1 cellular context compared by ENCODE assay signal in genomic region chr1:46041551-46041950, GRCh38.
TF ChIP-seq lines count a peak whose summit lies in the region.

No MANE protein-coding gene starts in this region.

TF ChIP-seq in GM12878, 131 proteins besides CTCF, POLR2A, EP300 and RAD21 (continued from another document):
- TF ChIP-seq ZNF592 (IDR thresholded peaks at IDR 0.05) (no peak), NFIC (IDR thresholded peaks at IDR 0.05; ENCODE audit: low read depth, low read length) (peak; percentile 36; the same call in 1 of the 2 replicates), GABPA (IDR thresholded peaks at IDR 0.05; ENCODE audit: low read depth) (no peak), IKZF1 (conservative IDR thresholded peaks at IDR 0.05) (0 out of 2 replicates have a peak, but pooled peaks have one; percentile 11), TCF12 (IDR thresholded peaks at IDR 0.05; ENCODE audit: low read depth, low read length) (peak; percentile 87), PKNOX1 (IDR thresholded peaks at IDR 0.05) (peak; percentile 18; the same call in 1 of the 2 replicates), USF1 (IDR thresholded peaks at IDR 0.05; ENCODE audit: borderline replicate concordance, extremely low read length, insufficient read depth, low read depth, low read length) (no peak), RCOR1 (conservative IDR thresholded peaks at IDR 0.05; ENCODE audit: low read depth, low read length) (no peak), RUNX3 (IDR thresholded peaks at IDR 0.05; ENCODE audit: low read length) (0 out of 2 replicates have a peak, but pooled peaks have one; percentile 6), PML (IDR thresholded peaks at IDR 0.05; ENCODE audit: low read length) (0 out of 2 replicates have a peak, but pooled peaks have one; percentile 31), CEBPZ (IDR thresholded peaks at IDR 0.05; ENCODE audit: low read depth, low read length) (no peak), CREB1 (IDR thresholded peaks at IDR 0.05; ENCODE audit: low read depth) (no peak), ZBTB40 (IDR thresholded peaks at IDR 0.05; ENCODE audit: borderline replicate concordance) (no peak), TCF7 (IDR thresholded peaks at IDR 0.05; ENCODE audit: borderline replicate concordance) (no peak), BCL11A (IDR thresholded peaks at IDR 0.05; ENCODE audit: low read depth, low read length) (peak; percentile 24; the same call in 1 of the 2 replicates), PRDM15 (CRISPR knock-in tag; IDR thresholded peaks at IDR 0.05) (no peak), RFX5 (IDR thresholded peaks at IDR 0.05; ENCODE audit: low read depth, low read length) (peak; percentile 84), PAX5 (IDR thresholded peaks at IDR 0.05; ENCODE audit: borderline replicate concordance, low read depth, low read length) (0 out of 2 replicates have a peak, but pooled peaks have one; percentile 9), CHD4 (IDR thresholded peaks at IDR 0.05) (no peak), REST (IDR thresholded peaks at IDR 0.05; ENCODE audit: low read depth, low read length) (no peak), MEF2B (IDR thresholded peaks at IDR 0.05; ENCODE audit: partially characterized antibody, poor library complexity, severe bottlenecking) (no peak), SPI1 (IDR thresholded peaks at IDR 0.05; ENCODE audit: borderline replicate concordance, insufficient read depth, low read depth, low read length) (peak; percentile 77)
